ENCODE assay signal across 1 cellular context in the genomic region with DNA sequence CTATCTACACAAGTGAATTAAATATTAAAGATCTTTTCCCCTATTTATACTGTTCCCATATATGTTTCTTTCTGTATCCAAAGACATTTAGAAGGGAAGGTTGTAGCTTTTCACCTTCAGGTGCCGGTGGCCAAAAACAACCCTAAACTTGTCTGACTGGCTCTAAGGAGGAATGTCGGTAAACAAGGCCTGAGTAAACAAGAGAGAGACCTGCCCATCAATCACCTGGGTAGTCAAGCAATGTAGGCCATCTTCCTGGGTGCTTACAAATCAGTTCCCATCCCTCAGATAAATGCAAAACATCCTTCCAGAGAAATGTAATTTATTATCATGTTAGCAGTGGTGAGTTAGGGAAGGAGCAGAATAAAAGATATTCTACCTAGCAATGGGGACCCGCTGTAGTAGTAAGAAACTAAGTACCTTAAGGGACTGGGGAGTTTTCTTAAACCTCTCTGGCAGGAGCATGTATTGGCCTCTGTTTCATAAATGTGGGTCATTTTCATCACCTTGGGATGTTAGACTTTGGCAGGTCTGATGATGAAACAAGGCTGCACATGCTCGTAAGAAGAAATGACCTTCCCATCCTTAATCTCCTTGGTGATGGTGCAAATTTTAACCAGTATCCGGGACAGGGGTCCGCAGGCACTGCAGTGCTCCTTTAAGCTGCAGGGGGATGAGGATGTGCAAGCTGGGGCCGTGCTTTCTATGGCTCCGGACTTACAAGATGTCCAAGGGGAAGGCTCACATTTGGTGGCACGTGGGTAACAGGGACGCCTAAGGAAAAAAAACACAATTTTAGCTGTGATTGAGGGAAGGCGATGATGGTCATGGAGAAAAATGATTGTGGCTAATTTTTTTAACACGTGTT.
A peak's percentile ranks its signal among the peaks of the same experiment; 100 is the strongest.
TF ChIP-seq lines count a peak whose summit lies in the region.

No MANE protein-coding gene starts in this region.

TF ChIP-seq in HepG2, 621 proteins besides CTCF, POLR2A, EP300 and RAD21 (continued from another document and continues in another):
- TF ChIP-seq, protein P1, sequence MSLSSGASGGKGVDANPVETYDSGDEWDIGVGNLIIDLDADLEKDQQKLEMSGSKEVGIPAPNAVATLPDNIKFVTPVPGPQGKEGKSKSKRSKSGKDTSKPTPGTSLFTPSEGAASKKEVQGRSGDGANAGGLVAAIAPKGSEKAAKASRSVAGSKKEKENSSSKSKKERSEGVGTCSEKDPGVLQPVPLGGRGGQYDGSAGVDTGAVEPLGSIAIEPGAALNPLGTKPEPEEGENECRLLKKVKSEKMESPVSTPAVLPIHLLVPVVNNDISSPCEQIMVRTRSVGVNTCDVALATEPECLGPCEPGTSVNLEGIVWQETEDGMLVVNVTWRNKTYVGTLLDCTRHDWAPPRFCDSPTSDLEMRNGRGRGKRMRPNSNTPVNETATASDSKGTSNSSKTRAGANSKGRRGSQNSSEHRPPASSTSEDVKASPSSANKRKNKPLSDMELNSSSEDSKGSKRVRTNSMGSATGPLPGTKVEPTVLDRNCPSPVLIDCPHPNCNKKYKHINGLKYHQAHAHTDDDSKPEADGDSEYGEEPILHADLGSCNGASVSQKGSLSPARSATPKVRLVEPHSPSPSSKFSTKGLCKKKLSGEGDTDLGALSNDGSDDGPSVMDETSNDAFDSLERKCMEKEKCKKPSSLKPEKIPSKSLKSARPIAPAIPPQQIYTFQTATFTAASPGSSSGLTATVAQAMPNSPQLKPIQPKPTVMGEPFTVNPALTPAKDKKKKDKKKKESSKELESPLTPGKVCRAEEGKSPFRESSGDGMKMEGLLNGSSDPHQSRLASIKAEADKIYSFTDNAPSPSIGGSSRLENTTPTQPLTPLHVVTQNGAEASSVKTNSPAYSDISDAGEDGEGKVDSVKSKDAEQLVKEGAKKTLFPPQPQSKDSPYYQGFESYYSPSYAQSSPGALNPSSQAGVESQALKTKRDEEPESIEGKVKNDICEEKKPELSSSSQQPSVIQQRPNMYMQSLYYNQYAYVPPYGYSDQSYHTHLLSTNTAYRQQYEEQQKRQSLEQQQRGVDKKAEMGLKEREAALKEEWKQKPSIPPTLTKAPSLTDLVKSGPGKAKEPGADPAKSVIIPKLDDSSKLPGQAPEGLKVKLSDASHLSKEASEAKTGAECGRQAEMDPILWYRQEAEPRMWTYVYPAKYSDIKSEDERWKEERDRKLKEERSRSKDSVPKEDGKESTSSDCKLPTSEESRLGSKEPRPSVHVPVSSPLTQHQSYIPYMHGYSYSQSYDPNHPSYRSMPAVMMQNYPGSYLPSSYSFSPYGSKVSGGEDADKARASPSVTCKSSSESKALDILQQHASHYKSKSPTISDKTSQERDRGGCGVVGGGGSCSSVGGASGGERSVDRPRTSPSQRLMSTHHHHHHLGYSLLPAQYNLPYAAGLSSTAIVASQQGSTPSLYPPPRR (CRISPR knock-in tag; IDR thresholded peaks at IDR 0.05; ENCODE audit: borderline replicate concordance) = peak; percentile 78
- TF ChIP-seq ATM (IDR thresholded peaks at IDR 0.05; ENCODE audit: borderline replicate concordance) (no peak), SMC3 (IDR thresholded peaks at IDR 0.05; ENCODE audit: low read length) (no peak; the same call in 1 of the 2 replicates), CBFB (CRISPR knock-in tag; IDR thresholded peaks at IDR 0.05) (peak; percentile 92), ZSCAN12 (CRISPR knock-in tag; IDR thresholded peaks at IDR 0.05) (no peak), ZNF781 (CRISPR knock-in tag; IDR thresholded peaks at IDR 0.05; ENCODE audit: borderline replicate concordance, not compliant biosample characterization) (peak; percentile 49), KLF11 (CRISPR knock-in tag; IDR thresholded peaks at IDR 0.05) (no peak), ZNF331 (CRISPR knock-in tag; IDR thresholded peaks at IDR 0.05) (peak; percentile 83), PITX1 (CRISPR knock-in tag; IDR thresholded peaks at IDR 0.05) (peak; percentile 72; the same call in 1 of the 2 replicates), FOSL2 (CRISPR knock-in tag; IDR thresholded peaks at IDR 0.05) (peak; percentile 85), RARG (CRISPR knock-in tag; IDR thresholded peaks at IDR 0.05; ENCODE audit: low read depth) (no peak), NFKBIZ (CRISPR knock-in tag; IDR thresholded peaks at IDR 0.05) (no peak), HMG20B (CRISPR knock-in tag; conservative IDR thresholded peaks at IDR 0.05) (peak; percentile 90), ZNF282 (IDR thresholded peaks at IDR 0.05; ENCODE audit: partially characterized antibody) (no peak), SIX4 (CRISPR knock-in tag; IDR thresholded peaks at IDR 0.05) (0 out of 2 replicates have a peak, but pooled peaks have one; percentile 45), NR1H2 (CRISPR knock-in tag; IDR thresholded peaks at IDR 0.05; ENCODE audit: borderline replicate concordance, low read depth) (no peak), MEIS2 (CRISPR knock-in tag; IDR thresholded peaks at IDR 0.05) (peak; percentile 100), ZNF138 (CRISPR knock-in tag; IDR thresholded peaks at IDR 0.05; ENCODE audit: low read depth) (no peak), FOXK1 (CRISPR knock-in tag; IDR thresholded peaks at IDR 0.05; ENCODE audit: borderline replicate concordance, low read depth) (peak; percentile 97; the same call in 1 of the 2 replicates), AGO2 (optimal IDR thresholded peaks at IDR 0.05; ENCODE audit: low read depth, low read length) (no peak), TBP (CRISPR knock-in tag; IDR thresholded peaks at IDR 0.05) (no peak), ZFY (CRISPR knock-in tag; IDR thresholded peaks at IDR 0.05) (peak; percentile 89), NFE2L2 (IDR thresholded peaks at IDR 0.05; ENCODE audit: low read length) (no peak), ZFAT (CRISPR knock-in tag; conservative IDR thresholded peaks at IDR 0.05) (no peak), TBL1XR1 (IDR thresholded peaks at IDR 0.05; ENCODE audit: borderline replicate concordance, low read length, partially characterized antibody) (peak; percentile 16), GTF2F1 (IDR thresholded peaks at IDR 0.05; ENCODE audit: low read length) (no peak), ZNF7 (CRISPR knock-in tag; IDR thresholded peaks at IDR 0.05) (no peak), HCFC1 (IDR thresholded peaks at IDR 0.05; ENCODE audit: low read depth, low read length) (no peak), SMAD3 (CRISPR knock-in tag; IDR thresholded peaks at IDR 0.05) (0 out of 2 replicates have a peak, but pooled peaks have one; percentile 37), ZNF44 (CRISPR knock-in tag; IDR thresholded peaks at IDR 0.05) (no peak), HDAC2 (CRISPR knock-in tag; IDR thresholded peaks at IDR 0.05) (peak; percentile 80; the same call in 1 of the 2 replicates), ETV5 (CRISPR knock-in tag; IDR thresholded peaks at IDR 0.05; ENCODE audit: borderline replicate concordance) (peak; percentile 86; the same call in 1 of the 2 replicates), ZNF12 (CRISPR knock-in tag; IDR thresholded peaks at IDR 0.05) (no peak; the same call in 1 of the 2 replicates)
- TF ChIP-seq, protein P2, sequence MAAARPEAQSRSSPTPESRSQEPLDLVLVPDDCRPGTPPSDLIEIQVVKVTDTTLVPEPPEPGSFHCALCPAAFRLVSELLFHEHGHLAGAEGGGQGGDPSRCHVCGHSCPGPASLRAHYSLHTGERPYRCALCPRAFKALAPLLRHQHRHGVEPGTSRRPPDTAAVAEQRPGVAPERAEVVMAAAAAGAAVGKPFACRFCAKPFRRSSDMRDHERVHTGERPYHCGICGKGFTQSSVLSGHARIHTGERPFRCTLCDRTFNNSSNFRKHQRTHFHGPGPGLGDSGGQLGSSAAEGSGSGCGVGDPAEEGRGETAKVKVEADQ (CRISPR knock-in tag; IDR thresholded peaks at IDR 0.05; ENCODE audit: borderline replicate concordance) = no peak
- TF ChIP-seq, protein P3, sequence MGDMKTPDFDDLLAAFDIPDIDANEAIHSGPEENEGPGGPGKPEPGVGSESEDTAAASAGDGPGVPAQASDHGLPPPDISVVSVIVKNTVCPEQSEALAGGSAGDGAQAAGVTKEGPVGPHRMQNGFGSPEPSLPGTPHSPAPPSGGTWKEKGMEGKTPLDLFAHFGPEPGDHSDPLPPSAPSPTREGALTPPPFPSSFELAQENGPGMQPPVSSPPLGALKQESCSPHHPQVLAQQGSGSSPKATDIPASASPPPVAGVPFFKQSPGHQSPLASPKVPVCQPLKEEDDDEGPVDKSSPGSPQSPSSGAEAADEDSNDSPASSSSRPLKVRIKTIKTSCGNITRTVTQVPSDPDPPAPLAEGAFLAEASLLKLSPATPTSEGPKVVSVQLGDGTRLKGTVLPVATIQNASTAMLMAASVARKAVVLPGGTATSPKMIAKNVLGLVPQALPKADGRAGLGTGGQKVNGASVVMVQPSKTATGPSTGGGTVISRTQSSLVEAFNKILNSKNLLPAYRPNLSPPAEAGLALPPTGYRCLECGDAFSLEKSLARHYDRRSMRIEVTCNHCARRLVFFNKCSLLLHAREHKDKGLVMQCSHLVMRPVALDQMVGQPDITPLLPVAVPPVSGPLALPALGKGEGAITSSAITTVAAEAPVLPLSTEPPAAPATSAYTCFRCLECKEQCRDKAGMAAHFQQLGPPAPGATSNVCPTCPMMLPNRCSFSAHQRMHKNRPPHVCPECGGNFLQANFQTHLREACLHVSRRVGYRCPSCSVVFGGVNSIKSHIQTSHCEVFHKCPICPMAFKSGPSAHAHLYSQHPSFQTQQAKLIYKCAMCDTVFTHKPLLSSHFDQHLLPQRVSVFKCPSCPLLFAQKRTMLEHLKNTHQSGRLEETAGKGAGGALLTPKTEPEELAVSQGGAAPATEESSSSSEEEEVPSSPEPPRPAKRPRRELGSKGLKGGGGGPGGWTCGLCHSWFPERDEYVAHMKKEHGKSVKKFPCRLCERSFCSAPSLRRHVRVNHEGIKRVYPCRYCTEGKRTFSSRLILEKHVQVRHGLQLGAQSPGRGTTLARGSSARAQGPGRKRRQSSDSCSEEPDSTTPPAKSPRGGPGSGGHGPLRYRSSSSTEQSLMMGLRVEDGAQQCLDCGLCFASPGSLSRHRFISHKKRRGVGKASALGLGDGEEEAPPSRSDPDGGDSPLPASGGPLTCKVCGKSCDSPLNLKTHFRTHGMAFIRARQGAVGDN (CRISPR knock-in tag; IDR thresholded peaks at IDR 0.05) = no peak
- TF ChIP-seq, protein P4, sequence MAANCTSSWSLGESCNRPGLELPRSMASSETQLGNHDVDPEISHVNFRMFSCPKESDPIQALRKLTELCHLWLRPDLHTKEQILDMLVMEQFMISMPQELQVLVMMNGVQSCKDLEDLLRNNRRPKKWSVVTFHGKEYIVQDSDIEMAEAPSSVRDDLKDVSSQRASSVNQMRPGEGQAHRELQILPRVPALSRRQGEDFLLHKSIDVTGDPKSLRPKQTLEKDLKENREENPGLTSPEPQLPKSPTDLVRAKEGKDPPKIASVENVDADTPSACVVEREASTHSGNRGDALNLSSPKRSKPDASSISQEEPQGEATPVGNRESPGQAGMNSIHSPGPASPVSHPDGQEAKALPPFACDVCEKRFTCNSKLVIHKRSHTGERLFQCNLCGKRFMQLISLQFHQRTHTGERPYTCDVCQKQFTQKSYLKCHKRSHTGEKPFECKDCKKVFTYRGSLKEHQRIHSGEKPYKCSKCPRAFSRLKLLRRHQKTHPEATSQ (CRISPR knock-in tag; IDR thresholded peaks at IDR 0.05; ENCODE audit: borderline replicate concordance) = no peak
- TF ChIP-seq, protein P5, sequence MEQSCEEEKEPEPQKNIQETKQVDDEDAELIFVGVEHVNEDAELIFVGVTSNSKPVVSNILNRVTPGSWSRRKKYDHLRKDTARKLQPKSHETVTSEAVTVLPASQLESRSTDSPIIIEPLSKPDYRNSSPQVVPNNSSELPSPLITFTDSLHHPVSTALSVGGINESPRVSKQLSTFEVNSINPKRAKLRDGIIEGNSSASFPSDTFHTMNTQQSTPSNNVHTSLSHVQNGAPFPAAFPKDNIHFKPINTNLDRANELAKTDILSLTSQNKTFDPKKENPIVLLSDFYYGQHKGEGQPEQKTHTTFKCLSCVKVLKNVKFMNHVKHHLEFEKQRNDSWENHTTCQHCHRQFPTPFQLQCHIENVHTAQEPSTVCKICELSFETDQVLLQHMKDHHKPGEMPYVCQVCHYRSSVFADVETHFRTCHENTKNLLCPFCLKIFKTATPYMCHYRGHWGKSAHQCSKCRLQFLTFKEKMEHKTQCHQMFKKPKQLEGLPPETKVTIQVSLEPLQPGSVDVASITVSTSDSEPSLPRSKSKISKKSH (CRISPR knock-in tag; IDR thresholded peaks at IDR 0.05; ENCODE audit: borderline replicate concordance) = no peak
- TF ChIP-seq, protein P6, sequence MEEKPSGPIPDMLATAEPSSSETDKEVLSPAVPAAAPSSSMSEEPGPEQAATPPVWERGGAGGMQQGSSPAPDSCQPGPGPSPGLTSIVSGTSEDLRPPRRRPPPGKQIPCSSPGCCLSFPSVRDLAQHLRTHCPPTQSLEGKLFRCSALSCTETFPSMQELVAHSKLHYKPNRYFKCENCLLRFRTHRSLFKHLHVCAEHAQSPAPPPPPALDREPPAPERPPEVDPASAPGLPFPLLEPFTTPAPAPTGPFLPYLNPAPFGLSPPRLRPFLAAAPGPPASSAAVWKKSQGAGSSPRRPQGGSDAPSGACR (CRISPR knock-in tag; IDR thresholded peaks at IDR 0.05) = no peak
- TF ChIP-seq, protein P7, sequence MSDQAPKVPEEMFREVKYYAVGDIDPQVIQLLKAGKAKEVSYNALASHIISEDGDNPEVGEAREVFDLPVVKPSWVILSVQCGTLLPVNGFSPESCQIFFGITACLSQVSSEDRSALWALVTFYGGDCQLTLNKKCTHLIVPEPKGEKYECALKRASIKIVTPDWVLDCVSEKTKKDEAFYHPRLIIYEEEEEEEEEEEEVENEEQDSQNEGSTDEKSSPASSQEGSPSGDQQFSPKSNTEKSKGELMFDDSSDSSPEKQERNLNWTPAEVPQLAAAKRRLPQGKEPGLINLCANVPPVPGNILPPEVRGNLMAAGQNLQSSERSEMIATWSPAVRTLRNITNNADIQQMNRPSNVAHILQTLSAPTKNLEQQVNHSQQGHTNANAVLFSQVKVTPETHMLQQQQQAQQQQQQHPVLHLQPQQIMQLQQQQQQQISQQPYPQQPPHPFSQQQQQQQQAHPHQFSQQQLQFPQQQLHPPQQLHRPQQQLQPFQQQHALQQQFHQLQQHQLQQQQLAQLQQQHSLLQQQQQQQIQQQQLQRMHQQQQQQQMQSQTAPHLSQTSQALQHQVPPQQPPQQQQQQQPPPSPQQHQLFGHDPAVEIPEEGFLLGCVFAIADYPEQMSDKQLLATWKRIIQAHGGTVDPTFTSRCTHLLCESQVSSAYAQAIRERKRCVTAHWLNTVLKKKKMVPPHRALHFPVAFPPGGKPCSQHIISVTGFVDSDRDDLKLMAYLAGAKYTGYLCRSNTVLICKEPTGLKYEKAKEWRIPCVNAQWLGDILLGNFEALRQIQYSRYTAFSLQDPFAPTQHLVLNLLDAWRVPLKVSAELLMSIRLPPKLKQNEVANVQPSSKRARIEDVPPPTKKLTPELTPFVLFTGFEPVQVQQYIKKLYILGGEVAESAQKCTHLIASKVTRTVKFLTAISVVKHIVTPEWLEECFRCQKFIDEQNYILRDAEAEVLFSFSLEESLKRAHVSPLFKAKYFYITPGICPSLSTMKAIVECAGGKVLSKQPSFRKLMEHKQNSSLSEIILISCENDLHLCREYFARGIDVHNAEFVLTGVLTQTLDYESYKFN (CRISPR knock-in tag; conservative IDR thresholded peaks at IDR 0.05) = peak; percentile 86
- TF ChIP-seq, protein P8, sequence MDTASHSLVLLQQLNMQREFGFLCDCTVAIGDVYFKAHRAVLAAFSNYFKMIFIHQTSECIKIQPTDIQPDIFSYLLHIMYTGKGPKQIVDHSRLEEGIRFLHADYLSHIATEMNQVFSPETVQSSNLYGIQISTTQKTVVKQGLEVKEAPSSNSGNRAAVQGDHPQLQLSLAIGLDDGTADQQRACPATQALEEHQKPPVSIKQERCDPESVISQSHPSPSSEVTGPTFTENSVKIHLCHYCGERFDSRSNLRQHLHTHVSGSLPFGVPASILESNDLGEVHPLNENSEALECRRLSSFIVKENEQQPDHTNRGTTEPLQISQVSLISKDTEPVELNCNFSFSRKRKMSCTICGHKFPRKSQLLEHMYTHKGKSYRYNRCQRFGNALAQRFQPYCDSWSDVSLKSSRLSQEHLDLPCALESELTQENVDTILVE (CRISPR knock-in tag; IDR thresholded peaks at IDR 0.05) = no peak
